Comparison of ENCODE assay signal across 11 cellular contexts in the genomic region with DNA sequence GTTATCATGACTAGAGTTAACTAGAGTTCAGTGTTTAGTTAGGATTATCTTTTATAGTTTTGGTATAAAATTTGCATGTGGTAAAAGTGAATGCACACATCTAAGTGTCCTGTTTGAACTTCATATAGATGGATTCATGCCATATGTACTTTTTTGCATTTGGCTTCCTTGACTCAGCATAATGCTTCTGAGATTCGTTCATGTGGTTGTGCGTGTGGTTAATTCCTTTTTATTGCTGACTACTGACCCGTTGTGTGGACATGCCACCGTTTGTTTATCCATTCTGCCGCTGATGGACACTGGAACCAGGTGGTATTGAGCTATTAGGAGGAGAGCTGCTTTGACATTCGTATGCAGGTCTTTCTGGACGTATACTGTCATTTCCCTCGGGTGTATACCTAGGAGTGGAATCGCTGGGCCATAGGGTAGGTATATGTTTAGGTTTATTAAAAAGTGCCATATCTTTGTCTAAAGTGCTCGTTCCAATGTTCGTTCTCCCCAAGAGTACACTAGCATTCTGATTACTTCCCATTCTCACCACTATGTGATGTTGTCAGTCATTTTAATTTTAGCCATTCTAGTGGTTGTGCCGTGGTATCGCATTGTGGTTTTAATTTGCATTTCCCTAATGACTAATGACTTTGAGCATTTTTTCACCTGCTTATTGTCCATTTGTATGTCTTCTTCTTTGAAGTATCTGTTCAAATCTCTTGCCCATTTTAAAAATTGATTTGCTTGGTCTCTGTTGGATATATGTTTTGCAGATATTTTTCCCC. TPM values are rescaled to one million over a fixed set of nuclear protein-coding genes. Genes with fewer than 3 reads are reported as not detected.
DNase-seq lines count a peak whose midpoint lies in the region; ATAC-seq and TF ChIP-seq lines count a peak whose summit lies in the region.
"Had no signal": no experiment of that assay in that cellular context is flagged by ENCODE, and none has a peak within 500 bp of the region (broad histone marks: within the 10 kb centered on the region; RNA-seq: fewer than 3 reads in every experiment).

No MANE protein-coding gene starts in this region.

- ATAC-seq in CD4-positive, CD25-positive, alpha-beta regulatory T cell (ENCODE audit: low read depth in 2 of 2): peak; percentile 61 to 63
- ATAC-seq in GM19438 (IDR thresholded peaks at IDR 0.05; ENCODE audit: low read depth, unreplicated experiment) (peak; percentile 64), HG03342 (IDR thresholded peaks at IDR 0.05; ENCODE audit: unreplicated experiment) (peak; percentile 77)
- peak; percentile 40 for ATAC-seq in activated CD8-positive, alpha-beta T cell treated with anti-CD3 and anti-CD28 coated beads for 36 hours
- no peak for ATAC-seq in activated CD4-positive, alpha-beta T cell treated with anti-CD3 and anti-CD28 coated beads for 36 hours

- H3K9ac ChIP-seq in colonic mucosa (ENCODE audit: low read depth in 2 of 2, low read length in 2 of 2): no peak overlapping the region

- H3K9me3 Mint-ChIP-seq in CD4-positive, CD25-positive, alpha-beta regulatory T cell: no peaks in the 10 kb centered on the region
- no peaks in the 10 kb centered on the region for H3K9me3 Mint-ChIP-seq in activated CD8-positive, alpha-beta T cell treated with anti-CD3 and anti-CD28 coated beads for 36 hours
- H3K9me3 Mint-ChIP-seq in activated CD4-positive, alpha-beta T cell treated with anti-CD3 and anti-CD28 coated beads for 36 hours (ENCODE audit: low read depth): no peaks in the 10 kb centered on the region

- peak overlapping the region in 1 of 4 donors; percentile 12 for H3K4me3 Mint-ChIP-seq in CD4-positive, CD25-positive, alpha-beta regulatory T cell
- H3K4me3 Mint-ChIP-seq in activated CD8-positive, alpha-beta T cell treated with anti-CD3 and anti-CD28 coated beads for 36 hours: peak overlapping the region; percentile 15
- H3K4me3 Mint-ChIP-seq in activated CD4-positive, alpha-beta T cell treated with anti-CD3 and anti-CD28 coated beads for 36 hours: no peak overlapping the region

- H3K4me3 ChIP-seq in CD4-positive, CD25-positive, alpha-beta regulatory T cell (ENCODE audit: low read depth, low read length): peak overlapping the region; percentile 6
- no peak overlapping the region for H3K4me3 ChIP-seq in dorsolateral prefrontal cortex
- no peak overlapping the region for H3K4me3 ChIP-seq in colonic mucosa

- H3K4me1 Mint-ChIP-seq in CD4-positive, CD25-positive, alpha-beta regulatory T cell: peaks cover 8 to 37% (median 18%) of the 10 kb centered on the region in 4 donors
- peaks cover 70% of the 10 kb centered on the region for H3K4me1 Mint-ChIP-seq in activated CD8-positive, alpha-beta T cell treated with anti-CD3 and anti-CD28 coated beads for 36 hours (ENCODE audit: low read depth)
- H3K4me1 Mint-ChIP-seq in activated CD4-positive, alpha-beta T cell treated with anti-CD3 and anti-CD28 coated beads for 36 hours: peaks cover 35% of the 10 kb centered on the region

- CTCF ChIA-PET in activated CD8-positive, alpha-beta T cell treated with anti-CD3 and anti-CD28 coated beads for 36 hours (lab: Charles Lee): interaction anchor here (0.7 to 2.4 kb wide), 6 partner anchors 12 to 102 kb away, joined by 3 to 5 read pairs (median 4); no protein-coding TSS in a partner anchor
- CTCF ChIA-PET in activated CD4-positive, alpha-beta T cell treated with anti-CD3 and anti-CD28 coated beads for 36 hours (lab: Charles Lee): interaction anchor here (1.5 to 1.8 kb wide), 2 partner anchors 15 to 119 kb away, joined by 3 to 4 read pairs; no protein-coding TSS in a partner anchor

- H3K27me3 ChIP-seq in CD4-positive, CD25-positive, alpha-beta regulatory T cell (ENCODE audit: control insufficient read depth, insufficient read depth, low read length): no peaks in the 10 kb centered on the region
- H3K27me3 ChIP-seq in dorsolateral prefrontal cortex: no peaks in the 10 kb centered on the region
- no peaks in the 10 kb centered on the region for H3K27me3 ChIP-seq in colonic mucosa

- peak; percentile 68 for TF ChIP-seq CTCF in activated CD8-positive, alpha-beta T cell treated with anti-CD3 and anti-CD28 coated beads for 36 hours (IDR thresholded peaks at IDR 0.05)
- TF ChIP-seq CTCF in dorsolateral prefrontal cortex (IDR thresholded peaks at IDR 0.05 in 54 of 56, conservative IDR thresholded peaks at IDR 0.05 in 2 of 56; ENCODE audit: low read depth in 1 of 56, partially characterized antibody in 56 of 56) (peak in 1 of 56 donors; percentile 10), colonic mucosa (IDR thresholded peaks at IDR 0.05) (no peak)

- intact Hi-C loops in activated CD8-positive, alpha-beta T cell treated with anti-CD3 and anti-CD28 coated beads for 36 hours (cut with micrococcal nuclease): no loop called here
- intact Hi-C loops in dorsolateral prefrontal cortex (cut with DNase I) (no loop called here), colonic mucosa (cut with DNase I) (no loop called here)
- intact Hi-C loops in activated CD4-positive, alpha-beta T cell treated with anti-CD3 and anti-CD28 coated beads for 36 hours (cut with DNase I, micrococcal nuclease): loop anchor here in 1 of 2 experiments (10.0 kb wide), 1 partner anchor 104 kb away; no protein-coding TSS in a partner anchor

- peaks cover 20% of the 10 kb centered on the region for H3K4me1 ChIP-seq in CD4-positive, CD25-positive, alpha-beta regulatory T cell (ENCODE audit: control insufficient read depth, insufficient read depth, low read length, poor library complexity, severe bottlenecking)
- no peaks in the 10 kb centered on the region for H3K4me1 ChIP-seq in colonic mucosa

- H3K36me3 ChIP-seq in CD4-positive, CD25-positive, alpha-beta regulatory T cell (ENCODE audit: control insufficient read depth, insufficient read depth, low read length): no peaks in the 10 kb centered on the region
- no peaks in the 10 kb centered on the region for H3K36me3 ChIP-seq in colonic mucosa

- no peaks in the 10 kb centered on the region for H3K36me3 Mint-ChIP-seq in CD4-positive, CD25-positive, alpha-beta regulatory T cell
- peaks cover 23% of the 10 kb centered on the region for H3K36me3 Mint-ChIP-seq in activated CD8-positive, alpha-beta T cell treated with anti-CD3 and anti-CD28 coated beads for 36 hours (ENCODE audit: low read depth)
- H3K36me3 Mint-ChIP-seq in activated CD4-positive, alpha-beta T cell treated with anti-CD3 and anti-CD28 coated beads for 36 hours (ENCODE audit: low read depth): no peaks in the 10 kb centered on the region

- POLR2A ChIA-PET in activated CD8-positive, alpha-beta T cell treated with anti-CD3 and anti-CD28 coated beads for 36 hours (lab: Charles Lee): interaction anchor here (0.6 to 0.9 kb wide), 4 partner anchors 12 to 65 kb away, joined by 3 to 5 read pairs (median 4); no protein-coding TSS in a partner anchor
- POLR2A ChIA-PET in activated CD4-positive, alpha-beta T cell treated with anti-CD3 and anti-CD28 coated beads for 36 hours (lab: Charles Lee): no interaction called here

- H3K9me3 ChIP-seq in CD4-positive, CD25-positive, alpha-beta regulatory T cell (ENCODE audit: control insufficient read depth in 2 of 2, low read length in 2 of 2): no peaks in the 10 kb centered on the region
- no peaks in the 10 kb centered on the region for H3K9me3 ChIP-seq in colonic mucosa

- H3K27me3 Mint-ChIP-seq in CD4-positive, CD25-positive, alpha-beta regulatory T cell: no peaks in the 10 kb centered on the region
- no peaks in the 10 kb centered on the region for H3K27me3 Mint-ChIP-seq in activated CD8-positive, alpha-beta T cell treated with anti-CD3 and anti-CD28 coated beads for 36 hours
- H3K27me3 Mint-ChIP-seq in activated CD4-positive, alpha-beta T cell treated with anti-CD3 and anti-CD28 coated beads for 36 hours: no peaks in the 10 kb centered on the region

- no peak overlapping the region for H3K27ac ChIP-seq in CD4-positive, CD25-positive, alpha-beta regulatory T cell (ENCODE audit: insufficient read depth, low read length, poor library complexity, severe bottlenecking)
- H3K27ac ChIP-seq in dorsolateral prefrontal cortex (no peak overlapping the region), colonic mucosa (no peak overlapping the region)
- H3K27ac ChIP-seq: C4-2B had no signal

- H3K27ac Mint-ChIP-seq in CD4-positive, CD25-positive, alpha-beta regulatory T cell: peak overlapping the region in 1 of 3 donors; percentile 82
- peak overlapping the region; percentile 74 for H3K27ac Mint-ChIP-seq in activated CD8-positive, alpha-beta T cell treated with anti-CD3 and anti-CD28 coated beads for 36 hours
- no peak overlapping the region for H3K27ac Mint-ChIP-seq in activated CD4-positive, alpha-beta T cell treated with anti-CD3 and anti-CD28 coated beads for 36 hours

- DNase-seq in CD4-positive, CD25-positive, alpha-beta regulatory T cell: peak in 2 of 3 donors; percentile 35 to 66
- DNase-seq in activated CD8-positive, alpha-beta T cell treated with anti-CD3 and anti-CD28 coated beads for 36 hours: peak; percentile 72
- no peak for DNase-seq in dorsolateral prefrontal cortex
- no peak for DNase-seq in NCI-H2196 treated with DMSO at 0.1 percent for 48 hours (lab: John Stamatoyannopoulos, UW; ENCODE audit: unreplicated experiment)
- DNase-seq in activated CD4-positive, alpha-beta T cell treated with anti-CD3 and anti-CD28 coated beads for 36 hours: no peak
- no peak for DNase-seq in colonic mucosa
- DNase-seq: caudate nucleus had no signal

RNA-seq across cellular contexts. Expression of a gene that starts 37.7 kb away (rescaled TPM):
- 120 TPM for total RNA-seq in CD4-positive, CD25-positive, alpha-beta regulatory T cell
- polyA plus RNA-seq in CD4-positive, CD25-positive, alpha-beta regulatory T cell: 10 to 100 TPM; 21.0 to 25.7 (median 23.1) TPM
- total RNA-seq in activated CD8-positive, alpha-beta T cell treated with anti-CD3 and anti-CD28 coated beads for 36 hours: 10 to 100 TPM; 61.3 to 62.4 TPM
- total RNA-seq in dorsolateral prefrontal cortex (10 to 100 TPM in 75 of 120 experiments, 1 to 10 TPM in 45; 4.9 to 26.2 (median 11.7) TPM), colonic mucosa (10 to 100 TPM; 18.4 to 23.2 TPM)
- 10 to 100 TPM; 23.1 to 26.4 TPM for total RNA-seq in activated CD4-positive, alpha-beta T cell treated with anti-CD3 and anti-CD28 coated beads for 36 hours
- polyA plus RNA-seq: neural cell had no signal

Comparison
In these comparisons a context has a peak if more than half of its experiments do, and no peak if none do; other contexts are left out.
1. DNase-seq: peak in CD4-positive, CD25-positive, alpha-beta regulatory T cell (2 of 3) and activated CD8-positive, alpha-beta T cell treated with anti-CD3 and anti-CD28 coated beads for 36 hours (single experiment); none in dorsolateral prefrontal cortex (0 of 10), NCI-H2196 treated with DMSO at 0.1 percent for 48 hours (single experiment), activated CD4-positive, alpha-beta T cell treated with anti-CD3 and anti-CD28 coated beads for 36 hours (single experiment) and colonic mucosa (single experiment).